Comparison of ENCODE assay signal across 8 cellular contexts in the genomic region with DNA sequence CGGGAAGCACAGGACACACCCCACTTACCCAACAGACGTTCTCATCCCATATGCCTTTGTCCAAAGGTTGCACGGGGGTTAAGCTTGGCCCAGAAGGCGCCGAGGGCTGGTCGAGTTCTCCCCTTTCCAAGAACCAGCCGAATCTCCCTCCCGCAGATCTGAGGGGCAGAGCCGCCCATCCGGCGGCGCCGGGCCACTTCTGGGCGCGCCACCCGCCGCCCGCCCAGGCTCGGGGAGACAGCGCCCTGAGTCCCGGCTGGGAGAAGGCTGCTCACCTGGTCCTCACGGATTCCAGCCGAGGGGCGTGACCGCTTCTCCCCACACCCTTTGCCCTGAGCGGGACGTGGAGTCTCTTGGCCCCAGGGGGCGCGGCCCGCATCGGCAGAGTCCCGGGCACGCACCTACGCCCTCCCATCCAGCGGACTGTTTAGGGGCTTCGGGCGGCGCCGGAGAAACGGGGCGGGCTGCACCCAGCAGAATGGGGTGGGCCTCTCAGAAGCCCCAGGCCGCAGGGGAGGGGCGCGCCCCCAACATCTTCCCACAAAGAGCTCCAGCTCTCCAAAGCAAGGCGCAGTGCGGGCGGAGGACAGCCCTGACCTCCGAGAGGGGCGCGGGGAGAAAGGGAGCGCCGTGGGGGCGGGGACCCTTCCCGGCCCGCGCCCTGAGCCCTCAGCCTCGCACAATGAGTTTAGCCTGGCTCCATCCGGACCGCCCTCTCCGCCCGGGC. TPM values are rescaled to one million over a fixed set of nuclear protein-coding genes. Genes with fewer than 3 reads are reported as not detected.
DNase-seq lines count a peak whose midpoint lies in the region; ATAC-seq, FAIRE-seq and TF ChIP-seq lines count a peak whose summit lies in the region.

No MANE protein-coding gene starts in this region.

- CTCF ChIA-PET in A549 (lab: Yijun Ruan, JAX), result interaction anchor here (1.1 to 1.8 kb wide), 4 partner anchors 10 to 51 kb away, joined by 3 to 8 read pairs (median 4); no protein-coding TSS in a partner anchor

- TF ChIP-seq EP300 in A549 (IDR thresholded peaks at IDR 0.05), result no peak

- H3K9me3 ChIP-seq in A549 (no peaks in the 10 kb centered on the region), SJSA1 (replicated peaks) (no peaks in the 10 kb centered on the region), mesodermal cell (ENCODE audit: control insufficient read depth, low read length) (no peaks in the 10 kb centered on the region)

- WGBS in A549 (ENCODE audit: missing lambda C conversion rate), result 7% methylated on average over 14 of the region's 61 CpGs
- 0% methylated on average over 42 to 54 of the region's 61 CpGs for WGBS in mesodermal cell (ENCODE audit: insufficient coverage in 2 of 2), 2 experiments

- DNase-seq in A549 (ENCODE audit: low read depth in 1 of 2, low spot score in 1 of 2) (peak in 1 of 2 experiments; percentile 19), SJSA1 (ENCODE audit: low read depth in 1 of 2, low spot score in 2 of 2) (peak in 1 of 2 experiments; percentile 43), dermis blood vessel endothelial cell (peak; percentile 30), urothelium cell line (ENCODE audit: low spot score) (peak; percentile 36)

- H3K4me2 ChIP-seq in A549, result peak overlapping the region; percentile 83

- H3K4me3 ChIP-seq in A549, result peak overlapping the region; percentile 82
- H3K4me3 ChIP-seq in SJSA1, result peak overlapping the region; percentile 88
- peak overlapping the region; percentile 70 for H3K4me3 ChIP-seq in mesodermal cell (ENCODE audit: extremely low read depth, insufficient read depth, low read length, poor library complexity, severe bottlenecking)

- peak overlapping the region; percentile 82 to 92 for H3K27ac ChIP-seq in A549
- H3K27ac ChIP-seq in SJSA1, result peak overlapping the region; percentile 21; the same call in 1 of the 2 replicates
- peak overlapping the region; percentile 30 for H3K27ac ChIP-seq in mesodermal cell (ENCODE audit: low read depth, low read length, severe bottlenecking)

- TF ChIP-seq POLR2A in A549 (IDR thresholded peaks at IDR 0.05; ENCODE audit: low read length), result no peak

- TF ChIP-seq RAD21 in A549 (conservative IDR thresholded peaks at IDR 0.05 in 1 of 2, IDR thresholded peaks at IDR 0.05 in 1 of 2), result no peak

- no peak for TF ChIP-seq CTCF in A549 (IDR thresholded peaks at IDR 0.05)

- H3K36me3 ChIP-seq in SJSA1 (peaks cover 7% of the 10 kb centered on the region; the same call in 1 of the 2 replicates), mesodermal cell (ENCODE audit: control insufficient read depth, insufficient read depth, low read length) (peaks cover 11% of the 10 kb centered on the region)

- no peaks in the 10 kb centered on the region for H3K27me3 ChIP-seq in SJSA1 (replicated peaks)

- peaks cover 16% of the 10 kb centered on the region for H3K4me1 ChIP-seq in A549
- H3K4me1 ChIP-seq in SJSA1 (replicated peaks), result peaks cover 28% of the 10 kb centered on the region
- peaks cover 10% of the 10 kb centered on the region for H3K4me1 ChIP-seq in mesodermal cell (ENCODE audit: control insufficient read depth, insufficient read depth, low read length, poor library complexity, severe bottlenecking)

- POLR2A ChIA-PET in A549 (lab: Yijun Ruan, JAX), result interaction anchor here (0.6 kb wide), 1 partner anchor 89 kb away, joined by 3 read pairs; the partner anchor contains the start of gene SFT2D2

- FAIRE-seq in A549 (lab: Jason Lieb, UNC) (no peak), urothelium cell line (lab: Jason Lieb, UNC) (no peak)

- peak; percentile 70 to 77 for ATAC-seq in A549
- peak; percentile 27 for ATAC-seq in GM19395 (IDR thresholded peaks at IDR 0.05; ENCODE audit: unreplicated experiment)
- ATAC-seq in HG02970 (IDR thresholded peaks at IDR 0.05; ENCODE audit: low FRiP score, unreplicated experiment), result no peak
- no peak for ATAC-seq in GM18861 (IDR thresholded peaks at IDR 0.05; ENCODE audit: unreplicated experiment)

TF ChIP-seq in A549, 52 proteins besides CTCF, POLR2A, EP300 and RAD21:
- TF ChIP-seq FOSL2 (IDR thresholded peaks at IDR 0.05) (no peak), FOSL2 (CRISPR knock-in tag; IDR thresholded peaks at IDR 0.05) (no peak), PHF8 (IDR thresholded peaks at IDR 0.05; ENCODE audit: borderline replicate concordance, low read depth) (0 out of 2 replicates have a peak, but pooled peaks have one; percentile 33), EHF (CRISPR knock-in tag; IDR thresholded peaks at IDR 0.05) (no peak), TP53 (CRISPR knock-in tag; IDR thresholded peaks at IDR 0.05) (no peak), POLR2AphosphoS2 (conservative IDR thresholded peaks at IDR 0.05; ENCODE audit: low read length) (no peak), SMC3 (IDR thresholded peaks at IDR 0.05) (no peak), MYC (IDR thresholded peaks at IDR 0.05; ENCODE audit: borderline replicate concordance, low read length) (no peak), RNF2 (IDR thresholded peaks at IDR 0.05; ENCODE audit: borderline replicate concordance, low read depth) (peak; percentile 22; the same call in 1 of the 2 replicates), ATOH8 (CRISPR knock-in tag; IDR thresholded peaks at IDR 0.05; ENCODE audit: low read depth) (no peak), NFE2L2 (conservative IDR thresholded peaks at IDR 0.05; ENCODE audit: low read length) (no peak)
- TF ChIP-seq, protein P1, sequence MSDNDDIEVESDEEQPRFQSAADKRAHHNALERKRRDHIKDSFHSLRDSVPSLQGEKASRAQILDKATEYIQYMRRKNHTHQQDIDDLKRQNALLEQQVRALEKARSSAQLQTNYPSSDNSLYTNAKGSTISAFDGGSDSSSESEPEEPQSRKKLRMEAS (IDR thresholded peaks at IDR 0.05), result no peak

RNA-seq across cellular contexts. Expression of gene GPR161, which starts 0.6 kb away (rescaled TPM):
- polyA plus RNA-seq in A549 (2011; rRNA removed) (7.8 and 16.1 TPM in 2 replicates), A549 (2017; fragmentation: RNase III; extraction: RNeasy Plus Mini Kit Qiagen cat#74134 plus additional on column Dnase treatment) (6.6 to 9.4 TPM (median 9.4 TPM) in 3 replicates)
- polyA plus RNA-seq in A549 (2012; cell fraction: cytosol; rRNA removed), result 11.3 and 15.6 TPM in 2 replicates
- 15.2 and 18.9 TPM in 2 replicates for polyA plus RNA-seq in A549 (2012; cell fraction: nucleus; rRNA removed)
- polyA minus RNA-seq in A549 (2011; rRNA and poly(A)+ RNA removed), result 38.0 and 47.8 TPM in 2 replicates
- total RNA-seq in SJSA1 (2014; rRNA removed; shearing (Covaris generic)), result 9.6 and 9.8 TPM in 2 replicates
- total RNA-seq in dermis blood vessel endothelial cell, result 18.4 and 19.6 TPM in 2 replicates
- 23.4 TPM for polyA plus RNA-seq in mesodermal cell (2013, experiment 1 of 2)
- polyA plus RNA-seq in mesodermal cell (2013, experiment 2 of 2), result 20.6 TPM

RNA-seq across cellular contexts. Expression of gene TIPRL, which starts 42.6 kb away (rescaled TPM):
- polyA plus RNA-seq in A549 (2011; rRNA removed), result 47.5 and 70.7 TPM in 2 replicates
- 12.3 and 14.5 TPM in 2 replicates for polyA plus RNA-seq in A549 (2012; cell fraction: cytosol; rRNA removed)
- polyA plus RNA-seq in A549 (2012; cell fraction: nucleus; rRNA removed), result 4.2 and 5.9 TPM in 2 replicates
- polyA plus RNA-seq in A549 (2017; fragmentation: RNase III; extraction: RNeasy Plus Mini Kit Qiagen cat#74134 plus additional on column Dnase treatment), result 31.6 to 38.3 TPM (median 34.4 TPM) in 3 replicates
- 9.3 and 11.9 TPM in 2 replicates for polyA minus RNA-seq in A549 (2011; rRNA and poly(A)+ RNA removed)
- 60.4 and 68.5 TPM in 2 replicates for total RNA-seq in SJSA1 (2014; rRNA removed; shearing (Covaris generic))
- 34.1 and 43.4 TPM in 2 replicates for total RNA-seq in dermis blood vessel endothelial cell
- 38.4 TPM for polyA plus RNA-seq in mesodermal cell (2013, experiment 1 of 2)
- polyA plus RNA-seq in mesodermal cell (2013, experiment 2 of 2), result 38.4 TPM

Comparison
In these comparisons a context has a peak if more than half of its experiments do, and no peak if none do; other contexts are left out.
1. ATAC-seq: peak in A549 (2 of 2) and GM19395 (single experiment); none in HG02970 (single experiment) and GM18861 (single experiment).
2. H3K27ac ChIP-seq: peak in every context shown above with its lines; median percentile 87 in A549; 30 in mesodermal cell; 21 in SJSA1.
3. Peak in every context shown above with its lines, with median percentiles within 50 percentile points of each other: H3K4me3 ChIP-seq.